12 cellular contexts compared by ENCODE assay signal in the genomic region with DNA sequence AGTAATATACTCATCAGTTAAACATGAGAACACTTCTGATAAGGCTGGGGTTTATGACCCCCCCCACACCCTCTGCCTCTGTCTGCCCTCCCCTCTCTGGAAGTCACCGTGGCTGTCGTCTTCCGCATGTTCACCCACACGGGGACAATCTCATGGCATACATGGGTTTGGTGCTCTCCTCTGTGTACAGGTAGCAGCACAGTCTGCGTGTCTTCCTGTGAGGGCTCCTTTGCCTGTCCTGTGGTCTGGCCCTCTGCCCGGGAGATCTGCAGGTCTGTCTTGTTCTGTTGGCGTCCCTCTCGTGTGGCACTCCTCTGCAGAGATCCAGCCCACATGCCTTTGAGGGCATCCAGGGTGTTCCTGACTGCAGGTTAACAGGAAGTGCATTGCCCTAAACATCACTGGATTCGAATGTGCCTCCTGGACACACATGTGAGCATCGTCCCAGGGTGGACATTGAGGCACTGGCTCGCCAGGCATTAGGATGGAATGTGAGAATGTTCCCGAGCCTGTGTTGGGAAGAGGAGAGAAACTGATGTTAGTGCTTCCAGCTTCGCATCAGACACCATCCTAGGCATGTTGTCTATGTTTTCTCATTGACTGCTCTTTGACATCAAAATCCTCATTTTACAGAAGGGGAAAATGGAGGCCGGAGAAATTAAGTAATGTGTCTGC. TPM values are rescaled to one million over a fixed set of nuclear protein-coding genes. Genes with fewer than 3 reads are reported as not detected.
A peak's percentile ranks its signal among the peaks of the same experiment; 100 is the strongest.
DNase-seq lines count a peak whose midpoint lies in the region; ATAC-seq lines count a peak whose summit lies in the region.
"Had no signal": no experiment of that assay in that cellular context is flagged by ENCODE, and none has a peak within 500 bp of the region (broad histone marks: within the 10 kb centered on the region; RNA-seq: fewer than 3 reads in every experiment).

No MANE protein-coding gene starts in this region.

- H3K36me3 ChIP-seq in stomach smooth muscle (ENCODE audit: control insufficient read depth in 2 of 2, insufficient read depth in 2 of 2, low read length in 2 of 2): no peaks in the 10 kb centered on the region

- H3K27ac Mint-ChIP-seq in activated CD4-positive, alpha-beta T cell treated with anti-CD3 and anti-CD28 coated beads, Interleukin-2, amount 10 ng/mL, durations not matched to agents 24 days and 14 days: no peak overlapping the region

- H3K4me3 Mint-ChIP-seq in activated CD4-positive, alpha-beta T cell treated with anti-CD3 and anti-CD28 coated beads, Interleukin-2, amount 10 ng/mL, durations not matched to agents 24 days and 14 days: no peak overlapping the region

- H3K27me3 Mint-ChIP-seq in activated CD4-positive, alpha-beta T cell treated with anti-CD3 and anti-CD28 coated beads, Interleukin-2, amount 10 ng/mL, durations not matched to agents 24 days and 14 days: no peaks in the 10 kb centered on the region

- no peaks in the 10 kb centered on the region for H3K36me3 Mint-ChIP-seq in activated CD4-positive, alpha-beta T cell treated with anti-CD3 and anti-CD28 coated beads, Interleukin-2, amount 10 ng/mL, durations not matched to agents 24 days and 14 days (ENCODE audit: low read depth)

- intact Hi-C loops in activated CD4-positive, alpha-beta T cell treated with anti-CD3 and anti-CD28 coated beads, Interleukin-2, amount 10 ng/mL, durations not matched to agents 24 days and 14 days (cut with micrococcal nuclease): no loop called here
- intact Hi-C loops in left colon (cut with DNase I, micrococcal nuclease): no loop called here

- peak; percentile 22 for DNase-seq in activated CD4-positive, alpha-beta T cell treated with anti-CD3 and anti-CD28 coated beads for 1 hour
- no peak for DNase-seq in activated CD4-positive, alpha-beta T cell treated with anti-CD3 and anti-CD28 coated beads, Interleukin-2, amount 10 ng/mL, durations not matched to agents 24 days and 14 days
- peak; percentile 6 for DNase-seq in activated T-helper 9 cell treated with anti-CD3 and anti-CD28 coated beads, Interleukin-2, amount 50 U/mL, for 16 hours (ENCODE audit: low read depth)
- DNase-seq in left colon (peak in 1 of 2 donors; percentile 31), SW 1271 (lab: John Stamatoyannopoulos, UW) (no peak), DMS153 (lab: John Stamatoyannopoulos, UW) (no peak)
- DNase-seq: NCI-H1417 had no signal

- H3K27ac ChIP-seq in stomach smooth muscle (ENCODE audit: low read length): peak overlapping the region; percentile 97
- H3K27ac ChIP-seq: A549 had no signal

- peaks cover 15% of the 10 kb centered on the region for H3K4me1 Mint-ChIP-seq in activated CD4-positive, alpha-beta T cell treated with anti-CD3 and anti-CD28 coated beads, Interleukin-2, amount 10 ng/mL, durations not matched to agents 24 days and 14 days

- H3K9ac ChIP-seq in stomach smooth muscle (ENCODE audit: low read length in 2 of 2): peak overlapping the region; percentile 70 to 72

- no peaks in the 10 kb centered on the region for H3K27me3 ChIP-seq in stomach smooth muscle (ENCODE audit: control insufficient read depth in 1 of 2, insufficient read depth in 2 of 2, low read length in 2 of 2)

- H3K4me1 ChIP-seq in stomach smooth muscle (ENCODE audit: control insufficient read depth, insufficient read depth, low read length): peaks cover 89% of the 10 kb centered on the region
- H3K4me1 ChIP-seq: A549 had no signal

- ATAC-seq in left colon: peak; percentile 56
- no peak for ATAC-seq in GM21723 (IDR thresholded peaks at IDR 0.05; ENCODE audit: unreplicated experiment)
- ATAC-seq: A549 had no signal

- H3K4me3 ChIP-seq in stomach smooth muscle (ENCODE audit: low read length in 2 of 2): peak overlapping the region in 1 of 2 donors; percentile 33
- H3K4me3 ChIP-seq: A549, GM12878 had no signal

- H3K9me3 ChIP-seq in stomach smooth muscle (ENCODE audit: control insufficient read depth in 2 of 2, low read length in 2 of 2): no peaks in the 10 kb centered on the region
- H3K9me3 ChIP-seq: A549 had no signal

- no peaks in the 10 kb centered on the region for H3K9me3 Mint-ChIP-seq in activated CD4-positive, alpha-beta T cell treated with anti-CD3 and anti-CD28 coated beads, Interleukin-2, amount 10 ng/mL, durations not matched to agents 24 days and 14 days

RNA-seq across cellular contexts. Expression of a gene that starts 54.5 kb away (rescaled TPM):
- 0.77 and 1.7 TPM in 2 replicates for total RNA-seq in activated CD4-positive, alpha-beta T cell treated with anti-CD3 and anti-CD28 coated beads, Interleukin-2, amount 10 ng/mL, durations not matched to agents 24 days and 14 days
- 1 to 10 TPM; 1.6 to 5.6 TPM for total RNA-seq in left colon
- total RNA-seq: endothelial cell of umbilical vein had no signal

Comparison
In these comparisons a context has a peak if more than half of its experiments do, and no peak if none do; other contexts are left out.
1. DNase-seq: peak in activated CD4-positive, alpha-beta T cell treated with anti-CD3 and anti-CD28 coated beads for 1 hour (single experiment) and activated T-helper 9 cell treated with anti-CD3 and anti-CD28 coated beads, Interleukin-2, amount 50 U/mL, for 16 hours (single experiment); none in activated CD4-positive, alpha-beta T cell treated with anti-CD3 and anti-CD28 coated beads, Interleukin-2, amount 10 ng/mL, durations not matched to agents 24 days and 14 days (single experiment), SW 1271 (0 of 2) and DMS153 (single experiment).